ENCODE assay signal across 30 cellular contexts in genomic region chr16:76268824-76269223, GRCh38. TPM values are rescaled to one million over a fixed set of nuclear protein-coding genes. Genes with fewer than 3 reads are reported as not detected.
"Had no signal": no experiment of that assay in that cellular context is flagged by ENCODE, and none has a peak within 500 bp of the region (broad histone marks: within the 10 kb centered on the region; RNA-seq: fewer than 3 reads in every experiment).

No MANE protein-coding gene starts in this region.

- H3K4me3 Mint-ChIP-seq: activated CD4-positive, alpha-beta T cell treated with anti-CD3 and anti-CD28 coated beads, Interleukin-2, amount 10 ng/mL, durations not matched to agents 24 days and 14 days; activated CD8-positive, alpha-beta T cell treated with anti-CD3 and anti-CD28 coated beads for 36 hours; activated naive CD4-positive, alpha-beta T cell treated with anti-CD3 and anti-CD28 coated beads, Interleukin-2, amount 50 U/mL, for 24 hours; activated naive CD8-positive, alpha-beta T cell treated with anti-CD3 and anti-CD28 coated beads, Interleukin-2, amount 50 U/mL, for 24 hours; activated T-cell treated with anti-CD3 and anti-CD28 coated beads, Interleukin-2, amount 50 U/mL, for 4 hours; brain; effector memory CD8-positive, alpha-beta T cell; memory B cell; naive thymus-derived CD4-positive, alpha-beta T cell; T-helper 1 cell treated with Interleukin-12 subunit alpha and Interleukin-12 subunit beta and Interleukin-4 antibody, amounts not matched to agents 30 μg/mL and 1 μg/mL, for 36 hours had no signal

- DNase-seq: activated CD4-positive, alpha-beta T cell treated with anti-CD3 and anti-CD28 coated beads, Interleukin-2, amount 10 ng/mL, durations not matched to agents 24 days and 14 days; activated CD8-positive, alpha-beta T cell treated with anti-CD3 and anti-CD28 coated beads for 36 hours; activated naive CD8-positive, alpha-beta T cell treated with anti-CD3 and anti-CD28 coated beads, Interleukin-2, amount 50 U/mL, for 24 hours; activated T-cell treated with anti-CD3 and anti-CD28 coated beads, Interleukin-2, amount 50 U/mL, for 4 hours; amygdala; caudate nucleus; cortex of kidney; effector memory CD8-positive, alpha-beta T cell; heart left ventricle; midbrain; naive thymus-derived CD4-positive, alpha-beta T cell; ovary; right lobe of liver; stimulated activated CD4-positive, alpha-beta T cell treated with anti-CD3 and anti-CD28 coated beads, Interleukin-2, amount 100 ng/mL, for 48 hours; stimulated activated naive CD4-positive, alpha-beta T cell treated with Interleukin-2 at 50 U/mL for 16 hours; T1000; WERI-Rb-1 had no signal

- H3K9me3 Mint-ChIP-seq: activated CD4-positive, alpha-beta T cell treated with anti-CD3 and anti-CD28 coated beads, Interleukin-2, amount 10 ng/mL, durations not matched to agents 24 days and 14 days had no signal

- ATAC-seq: activated CD4-positive, CD25-positive, alpha-beta regulatory T cell treated with anti-CD3 and anti-CD28 coated beads, Interleukin-2, amount 50 U/mL, for 24 hours; activated CD8-positive, alpha-beta T cell treated with anti-CD3 and anti-CD28 coated beads for 36 hours; activated naive CD8-positive, alpha-beta T cell treated with anti-CD3 and anti-CD28 coated beads, Interleukin-2, amount 50 U/mL, for 24 hours; activated T-cell treated with anti-CD3 and anti-CD28 coated beads, Interleukin-2, amount 50 U/mL, for 4 hours; effector memory CD8-positive, alpha-beta T cell; foreskin keratinocyte; heart left ventricle; naive thymus-derived CD4-positive, alpha-beta T cell; right lobe of liver had no signal

- H3K4me3 ChIP-seq: heart left ventricle, ovary, right lobe of liver, tibial nerve had no signal

- H3K27me3 Mint-ChIP-seq: activated CD4-positive, alpha-beta T cell treated with anti-CD3 and anti-CD28 coated beads, Interleukin-2, amount 10 ng/mL, durations not matched to agents 24 days and 14 days; activated CD8-positive, alpha-beta T cell treated with anti-CD3 and anti-CD28 coated beads for 36 hours; activated naive CD4-positive, alpha-beta T cell treated with anti-CD3 and anti-CD28 coated beads, Interleukin-2, amount 50 U/mL, for 24 hours; activated naive CD8-positive, alpha-beta T cell treated with anti-CD3 and anti-CD28 coated beads, Interleukin-2, amount 50 U/mL, for 24 hours; effector memory CD8-positive, alpha-beta T cell; memory B cell; naive thymus-derived CD4-positive, alpha-beta T cell; progenitor cell of endocrine pancreas had no signal

- H3K4me1 Mint-ChIP-seq: activated CD4-positive, alpha-beta T cell treated with anti-CD3 and anti-CD28 coated beads, Interleukin-2, amount 10 ng/mL, durations not matched to agents 24 days and 14 days; activated naive CD4-positive, alpha-beta T cell treated with anti-CD3 and anti-CD28 coated beads, Interleukin-2, amount 50 U/mL, for 24 hours; activated naive CD8-positive, alpha-beta T cell treated with anti-CD3 and anti-CD28 coated beads, Interleukin-2, amount 50 U/mL, for 24 hours; brain; memory B cell; naive thymus-derived CD4-positive, alpha-beta T cell had no signal

- H3K36me3 Mint-ChIP-seq: activated naive CD4-positive, alpha-beta T cell treated with anti-CD3 and anti-CD28 coated beads, Interleukin-2, amount 50 U/mL, for 24 hours; brain; memory B cell; naive thymus-derived CD4-positive, alpha-beta T cell had no signal

- H3K27ac Mint-ChIP-seq: activated CD4-positive, alpha-beta T cell treated with anti-CD3 and anti-CD28 coated beads, Interleukin-2, amount 10 ng/mL, durations not matched to agents 24 days and 14 days; activated CD8-positive, alpha-beta T cell treated with anti-CD3 and anti-CD28 coated beads for 36 hours; activated naive CD4-positive, alpha-beta T cell treated with anti-CD3 and anti-CD28 coated beads, Interleukin-2, amount 50 U/mL, for 24 hours; activated naive CD8-positive, alpha-beta T cell treated with anti-CD3 and anti-CD28 coated beads, Interleukin-2, amount 50 U/mL, for 24 hours; activated T-helper 2 cell treated with anti-CD3 and anti-CD28 coated beads, Interferon-gamma antibody, Interleukin-2, Interleukin-4, amounts not matched to agents 10 μg/mL and 5 μg/mL and 100 μg/mL, durations not matched to agents 14 hours and 24 hours and 36 hours; brain; effector memory CD8-positive, alpha-beta T cell; memory B cell; naive thymus-derived CD4-positive, alpha-beta T cell; progenitor cell of endocrine pancreas; T-helper 1 cell treated with Interleukin-12 subunit alpha and Interleukin-12 subunit beta and Interleukin-4 antibody, amounts not matched to agents 30 μg/mL and 1 μg/mL, for 36 hours had no signal

RNA-seq across cellular contexts. Expression of gene CNTNAP4, which starts 8.4 kb away (rescaled TPM):
- total RNA-seq: activated CD4-positive, alpha-beta T cell treated with anti-CD3 and anti-CD28 coated beads, Interleukin-2, amount 10 ng/mL, durations not matched to agents 24 days and 14 days; activated CD8-positive, alpha-beta T cell treated with anti-CD3 and anti-CD28 coated beads for 36 hours; activated T-cell treated with anti-CD3 and anti-CD28 coated beads, Interleukin-2, amount 50 U/mL, for 4 hours; activated T-helper 2 cell treated with anti-CD3 and anti-CD28 coated beads, Interferon-gamma antibody, Interleukin-2, Interleukin-4, amounts not matched to agents 10 μg/mL and 5 μg/mL and 100 μg/mL, durations not matched to agents 14 hours and 24 hours and 36 hours; chondrocyte; heart left ventricle; kidney epithelial cell; lower leg skin; naive thymus-derived CD4-positive, alpha-beta T cell; renal cortical epithelial cell; right lobe of liver had no signal
